ENCODE assay signal across 8 cellular contexts in the genomic region with DNA sequence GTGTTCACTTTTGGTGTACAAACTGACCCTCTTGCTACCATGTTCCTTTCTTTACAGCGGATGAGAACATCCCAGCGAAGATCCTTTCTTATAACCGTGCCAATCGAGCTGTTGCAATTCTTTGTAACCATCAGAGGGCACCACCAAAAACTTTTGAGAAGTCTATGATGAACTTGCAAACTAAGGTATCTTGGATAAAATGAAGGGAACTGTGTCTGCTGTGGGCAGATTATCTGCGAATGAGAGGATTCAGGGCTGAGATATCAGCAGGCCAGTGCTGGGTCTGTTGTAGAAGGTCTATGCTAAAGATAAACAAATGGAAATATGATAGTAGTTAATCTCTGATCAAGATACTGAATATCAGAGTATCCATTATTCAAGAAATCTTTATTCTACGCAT. TPM values are rescaled to one million over a fixed set of nuclear protein-coding genes. Genes with fewer than 3 reads are reported as not detected.
DNase-seq lines count a peak whose midpoint lies in the region; ATAC-seq, FAIRE-seq and TF ChIP-seq lines count a peak whose summit lies in the region.
"Not testable (repeated sequence)": the region's sequence is repeated elsewhere in the genome, so short reads cannot be mapped to it uniquely, and the experiment has no call there.

No MANE protein-coding gene starts in this region.

- H3K27me3 ChIP-seq in BJ (ENCODE audit: control insufficient read depth, insufficient read depth, low read length); bronchial epithelial cell (ENCODE audit: control insufficient read depth, insufficient read depth, low read length): not testable (repeated sequence)

- not testable (repeated sequence) for H3K9me3 Mint-ChIP-seq in activated CD8-positive, alpha-beta memory T cell treated with anti-CD3 and anti-CD28 coated beads, Interleukin-2, amount 10 ng/mL, durations not matched to agents 7 days and 5 days (ENCODE audit: low read depth)

- CTCF ChIA-PET in BJ (lab: Yijun Ruan, JAX), result interaction anchor here (2.3 to 5.9 kb wide), 2 partner anchors 12 to 222 kb away, joined by 6 to 24 read pairs; partner anchors contain the start of gene LPIN3
- CTCF ChIA-PET in activated CD8-positive, alpha-beta memory T cell treated with anti-CD3 and anti-CD28 coated beads, Interleukin-2, amount 10 ng/mL, durations not matched to agents 7 days and 5 days (lab: Charles Lee), result interaction anchor here (0.7 to 1.5 kb wide), 2 partner anchors 156 to 222 kb away, joined by 3 to 5 read pairs; no protein-coding TSS in a partner anchor

- ATAC-seq in activated CD8-positive, alpha-beta memory T cell treated with anti-CD3 and anti-CD28 coated beads, Interleukin-2, amount 10 ng/mL, durations not matched to agents 7 days and 5 days, result not testable (repeated sequence)
- ATAC-seq in left lobe of liver, result peak; percentile 34

- not testable (repeated sequence) for H3K4me3 ChIP-seq in BJ (ENCODE audit: low read depth, low read length); SK-N-MC; bronchial epithelial cell (ENCODE audit: low read depth, low read length)

- peak overlapping the region; percentile 2 for H3K27ac Mint-ChIP-seq in activated CD8-positive, alpha-beta memory T cell treated with anti-CD3 and anti-CD28 coated beads, Interleukin-2, amount 10 ng/mL, durations not matched to agents 7 days and 5 days

- 0 out of 2 replicates have a peak, but pooled peaks have one; percentile 7 for TF ChIP-seq CTCF in BJ (IDR thresholded peaks at IDR 0.05; ENCODE audit: insufficient read depth, low read depth, low read length)
- TF ChIP-seq CTCF in LNCAP (IDR thresholded peaks at IDR 0.05), result peak; percentile 23; the same call in 1 of the 2 replicates
- TF ChIP-seq CTCF in bronchial epithelial cell (IDR thresholded peaks at IDR 0.05; ENCODE audit: insufficient read depth, low read length, severe bottlenecking), result not testable (repeated sequence)

- peak; percentile 7 for FAIRE-seq in bronchial epithelial cell (lab: Jason Lieb, UNC)

- not testable (repeated sequence) for H3K27me3 Mint-ChIP-seq in activated CD8-positive, alpha-beta memory T cell treated with anti-CD3 and anti-CD28 coated beads, Interleukin-2, amount 10 ng/mL, durations not matched to agents 7 days and 5 days

- H3K27ac ChIP-seq in SK-N-MC, result peak overlapping the region; percentile 70
- H3K27ac ChIP-seq in epithelial cell of prostate, result peak overlapping the region; percentile 7
- peak overlapping the region; percentile 31 for H3K27ac ChIP-seq in temporal lobe (ENCODE audit: low read depth, low read length)

- H3K4me3 Mint-ChIP-seq in activated CD8-positive, alpha-beta memory T cell treated with anti-CD3 and anti-CD28 coated beads, Interleukin-2, amount 10 ng/mL, durations not matched to agents 7 days and 5 days, result not testable (repeated sequence)

- not testable (repeated sequence) for H3K9me3 ChIP-seq in SK-N-MC (ENCODE audit: low read depth, low read length)

- POLR2A ChIA-PET in BJ (lab: Charles Lee), result not testable (repeated sequence)

- not testable (repeated sequence) for DNase-seq in BJ (ENCODE audit: low read depth); SK-N-MC (ENCODE audit: low read depth, low spot score); activated CD8-positive, alpha-beta memory T cell treated with anti-CD3 and anti-CD28 coated beads, Interleukin-2, amount 10 ng/mL, durations not matched to agents 7 days and 5 days; bronchial epithelial cell (ENCODE audit: low read depth); epithelial cell of prostate (ENCODE audit: low read depth, low spot score); left lobe of liver (ENCODE audit: low spot score)

- H3K4me1 Mint-ChIP-seq in activated CD8-positive, alpha-beta memory T cell treated with anti-CD3 and anti-CD28 coated beads, Interleukin-2, amount 10 ng/mL, durations not matched to agents 7 days and 5 days, result peaks cover 14% of the 10 kb centered on the region

- peaks cover 61% of the 10 kb centered on the region for H3K36me3 Mint-ChIP-seq in activated CD8-positive, alpha-beta memory T cell treated with anti-CD3 and anti-CD28 coated beads, Interleukin-2, amount 10 ng/mL, durations not matched to agents 7 days and 5 days

- not testable (repeated sequence) for H3K9ac ChIP-seq in SK-N-MC (ENCODE audit: insufficient read length)

- H3K36me3 ChIP-seq in BJ (ENCODE audit: control insufficient read depth, insufficient read depth, low read length), result peaks cover 36% of the 10 kb centered on the region
- H3K36me3 ChIP-seq in SK-N-MC (ENCODE audit: insufficient read depth, low read length), result peaks cover 93% of the 10 kb centered on the region
- peaks cover 47% of the 10 kb centered on the region for H3K36me3 ChIP-seq in bronchial epithelial cell (ENCODE audit: control insufficient read depth, insufficient read depth, low read length)

RNA-seq across cellular contexts. Expression of gene PLCG1, which starts 19.2 kb away (rescaled TPM):
- 29.7 and 46.5 TPM in 2 replicates for polyA plus RNA-seq in BJ (2011; rRNA removed)
- 48.2 and 56.2 TPM in 2 replicates for polyA minus RNA-seq in BJ (2011; rRNA and poly(A)+ RNA removed)
- total RNA-seq in activated CD8-positive, alpha-beta memory T cell treated with anti-CD3 and anti-CD28 coated beads, Interleukin-2, amount 10 ng/mL, durations not matched to agents 7 days and 5 days, result 100 to 1,000 TPM; 201 to 337 TPM
- 20.8 and 32.1 TPM in 2 replicates for total RNA-seq in bronchial epithelial cell
- total RNA-seq in left lobe of liver, result 17.5 TPM
- 82.1 TPM for total RNA-seq in temporal lobe

Comparison
In these comparisons a context has a peak if more than half of its experiments do, and no peak if none do; other contexts are left out.
1. H3K27ac ChIP-seq: peak in every context shown above with its lines; median percentile 70 in SK-N-MC; 31 in temporal lobe; 7 in epithelial cell of prostate.